8 cellular contexts compared by ENCODE assay signal in the genomic region with DNA sequence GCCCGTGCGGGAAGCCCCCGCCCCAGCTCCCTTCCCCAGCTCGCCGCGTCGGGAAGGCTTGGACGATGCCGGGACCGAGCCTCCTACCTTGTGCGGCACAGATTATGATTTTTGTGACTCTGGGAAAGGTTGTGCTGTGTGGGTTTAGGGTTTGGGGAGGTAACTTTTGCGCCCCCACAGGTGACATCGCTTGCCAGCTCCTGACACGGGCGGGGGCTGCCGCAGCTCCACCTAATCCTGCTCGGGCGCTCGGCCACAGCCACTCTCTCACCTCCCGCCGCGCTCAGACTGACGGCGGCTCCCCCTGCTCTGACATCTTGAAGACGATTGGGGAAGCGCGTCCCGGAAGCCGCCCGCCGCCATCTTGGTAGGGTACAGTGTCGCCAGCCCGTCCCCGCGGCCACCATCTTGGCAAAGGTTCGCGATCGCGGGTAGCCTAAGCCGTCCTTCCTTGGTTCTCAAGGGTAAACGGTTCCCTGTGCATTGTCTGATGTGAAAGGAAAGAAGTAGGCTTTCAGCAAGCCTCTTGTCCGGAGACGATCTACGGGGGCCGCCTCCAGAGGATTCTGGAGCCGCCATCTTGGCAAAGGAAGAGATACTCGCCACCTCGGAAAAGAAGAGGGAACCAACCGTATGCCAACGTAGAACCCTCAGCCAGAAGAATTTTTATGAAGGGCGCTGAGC. TPM values are rescaled to one million over a fixed set of nuclear protein-coding genes. Genes with fewer than 3 reads are reported as not detected.
DNase-seq lines count a peak whose midpoint lies in the region; ATAC-seq and TF ChIP-seq lines count a peak whose summit lies in the region.

No MANE protein-coding gene starts in this region.

- H3K9ac ChIP-seq in SU-DHL-6 (ENCODE audit: low read length): peak overlapping the region; percentile 88

- 1% methylated on average over 51 of the region's 51 CpGs for WGBS in heart right ventricle, 2 donors

- peak overlapping the region; percentile 96 for H2AFZ ChIP-seq in SU-DHL-6 (ENCODE audit: low read depth, low read length, severe bottlenecking)

- peak; percentile 53 for ATAC-seq in activated naive CD8-positive, alpha-beta T cell treated with anti-CD3 and anti-CD28 coated beads, Interleukin-2, amount 50 U/mL, for 24 hours
- peak; percentile 49 to 81 (median 74) for ATAC-seq in heart right ventricle
- peak; percentile 60 for ATAC-seq in upper lobe of right lung

- peaks cover 7% of the 10 kb centered on the region; the same call in 1 of the 2 replicates for H4K20me1 ChIP-seq in SU-DHL-6 (ENCODE audit: low read depth, low read length)

- H3K4me3 ChIP-seq in HAP-1: peak overlapping the region; percentile 29
- H3K4me3 ChIP-seq in SU-DHL-6 (ENCODE audit: insufficient read depth, low read length, poor library complexity, severe bottlenecking): peak overlapping the region; percentile 74
- peak overlapping the region; percentile 65 to 97 (median 86) for H3K4me3 ChIP-seq in heart right ventricle
- H3K4me3 ChIP-seq in upper lobe of right lung: peak overlapping the region; percentile 91

- H3K27ac Mint-ChIP-seq in activated naive CD8-positive, alpha-beta T cell treated with anti-CD3 and anti-CD28 coated beads, Interleukin-2, amount 50 U/mL, for 24 hours: peak overlapping the region; percentile 98

- peaks cover 9% of the 10 kb centered on the region for H3K9me3 Mint-ChIP-seq in activated naive CD8-positive, alpha-beta T cell treated with anti-CD3 and anti-CD28 coated beads, Interleukin-2, amount 50 U/mL, for 24 hours

- H3K4me1 Mint-ChIP-seq in activated naive CD8-positive, alpha-beta T cell treated with anti-CD3 and anti-CD28 coated beads, Interleukin-2, amount 50 U/mL, for 24 hours: peaks cover 38% of the 10 kb centered on the region

- H3K36me3 Mint-ChIP-seq in activated naive CD8-positive, alpha-beta T cell treated with anti-CD3 and anti-CD28 coated beads, Interleukin-2, amount 50 U/mL, for 24 hours (ENCODE audit: low read depth): peaks cover 15% of the 10 kb centered on the region

- intact Hi-C loops in heart right ventricle (cut with DNase I): loop anchor here (2.0 to 10.0 kb wide), 12 partner anchors 190 to 740 kb away; no protein-coding TSS in a partner anchor
- intact Hi-C loops in posterior vena cava (cut with DNase I): loop anchor here (5.0 to 10.0 kb wide), 5 partner anchors 250 to 480 kb away; no protein-coding TSS in a partner anchor
- intact Hi-C loops in upper lobe of right lung (cut with DNase I): no loop called here

- DNase-seq in ELR (ENCODE audit: low read depth) (peak; percentile 81), HAP-1 (ENCODE audit: low spot score in 2 of 2) (peak in 1 of 2 experiments; percentile 72), MV-4-11 (lab: John Stamatoyannopoulos, UW) (peak; percentile 72), heart right ventricle (peak; percentile 89 to 91), posterior vena cava (ENCODE audit: low spot score) (peak; percentile 97), upper lobe of right lung (peak; percentile 94)
- peak; percentile 88 for DNase-seq in activated naive CD8-positive, alpha-beta T cell treated with anti-CD3 and anti-CD28 coated beads, Interleukin-2, amount 50 U/mL, for 24 hours

- peak overlapping the region; percentile 93 for H3K4me2 ChIP-seq in SU-DHL-6 (ENCODE audit: low read depth, low read length, poor library complexity, severe bottlenecking)

- H3K36me3 ChIP-seq in HAP-1 (replicated peaks): no peaks in the 10 kb centered on the region
- H3K36me3 ChIP-seq in SU-DHL-6 (ENCODE audit: low read length): 0 out of 2 replicates have a peak, but pooled peaks cover 7% of the 10 kb centered on the region
- peaks cover 0 to 3% (median 0%) of the 10 kb centered on the region in 9 donors for H3K36me3 ChIP-seq in heart right ventricle
- peaks cover 5% of the 10 kb centered on the region for H3K36me3 ChIP-seq in upper lobe of right lung

- H3K27me3 ChIP-seq in HAP-1 (ENCODE audit: low read depth) (peaks cover 54% of the 10 kb centered on the region), SU-DHL-6 (ENCODE audit: low read length) (no peaks in the 10 kb centered on the region), heart right ventricle (no peaks in the 10 kb centered on the region), upper lobe of right lung (no peaks in the 10 kb centered on the region)

- H3K27ac ChIP-seq in SU-DHL-6 (ENCODE audit: low read depth, low read length) (peak overlapping the region; percentile 97), heart right ventricle (peak overlapping the region; percentile 96 to 100 (median 99)), upper lobe of right lung (peak overlapping the region; percentile 100)

- H3K79me2 ChIP-seq in SU-DHL-6 (ENCODE audit: insufficient read depth, low read length): peaks cover 45% of the 10 kb centered on the region

- H3K4me1 ChIP-seq in HAP-1: no peaks in the 10 kb centered on the region
- H3K4me1 ChIP-seq in heart right ventricle: peaks cover 0 to 25% (median 8%) of the 10 kb centered on the region in 9 donors
- H3K4me1 ChIP-seq in upper lobe of right lung: peaks cover 7% of the 10 kb centered on the region

- H3F3A ChIP-seq in SU-DHL-6 (ENCODE audit: insufficient read depth): peaks cover 37% of the 10 kb centered on the region

- TF ChIP-seq CTCF in SU-DHL-6 (IDR thresholded peaks at IDR 0.05; ENCODE audit: insufficient read depth, low read length, poor library complexity, severe bottlenecking) (peak; percentile 32), heart right ventricle (IDR thresholded peaks at IDR 0.05) (peak in 2 of 9 donors; percentile 29 to 31), upper lobe of right lung (IDR thresholded peaks at IDR 0.05) (peak; percentile 15)

- H3K27me3 Mint-ChIP-seq in activated naive CD8-positive, alpha-beta T cell treated with anti-CD3 and anti-CD28 coated beads, Interleukin-2, amount 50 U/mL, for 24 hours: no peaks in the 10 kb centered on the region

- peak overlapping the region; percentile 88 for H3K4me3 Mint-ChIP-seq in activated naive CD8-positive, alpha-beta T cell treated with anti-CD3 and anti-CD28 coated beads, Interleukin-2, amount 50 U/mL, for 24 hours

- in situ Hi-C loops in HAP-1 (cut with MboI; ENCODE audit: low sequenced_read_pairs): no loop called here

- H3K9me3 ChIP-seq in HAP-1 (0 out of 2 replicates have a peak, but pooled peaks cover 3% of the 10 kb centered on the region), SU-DHL-6 (ENCODE audit: insufficient read depth, low read length) (no peaks in the 10 kb centered on the region), heart right ventricle (no peaks in the 10 kb centered on the region), upper lobe of right lung (no peaks in the 10 kb centered on the region)

- H3K9me2 ChIP-seq in SU-DHL-6 (replicated peaks; ENCODE audit: insufficient read depth, low read length): no peaks in the 10 kb centered on the region

RNA-seq across cellular contexts. Expression of a gene that starts 1.7 kb away (rescaled TPM):
- total RNA-seq in heart right ventricle: 10 to 100 TPM; 31.1 to 62.3 (median 47.6) TPM
- 10 to 100 TPM; 11.0 to 14.5 TPM for polyA plus RNA-seq in heart right ventricle
- 10 to 100 TPM; 67.8 to 73.5 TPM for total RNA-seq in posterior vena cava
- total RNA-seq in upper lobe of right lung: 101 TPM

Comparison
In these comparisons a context has a peak if more than half of its experiments do, and no peak if none do; other contexts are left out.
1. H3K4me3 ChIP-seq: peak in every context shown above with its lines; median percentile 91 in upper lobe of right lung; 86 in heart right ventricle; 74 in SU-DHL-6; 29 in HAP-1.